1 cellular context compared by ENCODE assay signal in the genomic region with DNA sequence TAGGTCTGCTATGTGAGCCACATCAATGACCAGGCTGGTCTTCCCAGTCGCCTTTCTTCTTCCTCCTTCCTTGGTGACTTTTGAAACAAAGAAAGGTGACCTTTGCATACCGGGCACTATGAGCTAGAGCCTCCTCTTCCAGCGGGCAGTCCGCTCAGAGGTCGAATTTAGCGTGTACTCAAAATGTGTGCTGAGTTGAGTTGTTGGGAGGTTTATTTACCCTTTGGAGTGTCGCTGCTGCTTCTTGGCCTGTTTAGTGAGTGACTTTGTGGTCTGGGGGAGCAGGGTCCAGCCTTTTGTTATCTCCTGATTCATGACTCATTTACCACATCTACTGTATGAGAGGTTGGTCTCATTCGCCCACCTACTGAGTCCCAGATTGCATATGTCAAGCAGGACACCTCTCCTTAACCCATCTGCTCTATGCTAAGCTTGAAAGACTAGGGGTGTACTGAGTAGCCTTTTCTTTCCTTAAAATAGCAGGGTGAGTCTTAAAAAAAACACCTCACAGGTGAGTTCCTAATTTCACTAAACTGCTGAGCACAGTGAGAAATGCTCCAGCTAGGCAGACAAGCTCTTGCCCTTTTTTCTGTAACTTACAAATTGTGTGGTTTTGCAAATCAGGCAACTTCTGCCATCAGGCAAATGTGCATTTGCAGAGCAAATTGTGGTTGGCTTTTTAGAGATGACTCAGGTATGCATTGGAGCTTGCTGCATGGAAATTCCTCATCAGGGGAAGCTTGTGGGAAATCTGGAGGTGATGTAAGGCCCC.
TF ChIP-seq lines count a peak whose summit lies in the region.

No MANE protein-coding gene starts in this region.

TF ChIP-seq in HepG2, 621 proteins besides CTCF, POLR2A, EP300 and RAD21 (continued from another document and continues in another):
- TF ChIP-seq, protein P1, sequence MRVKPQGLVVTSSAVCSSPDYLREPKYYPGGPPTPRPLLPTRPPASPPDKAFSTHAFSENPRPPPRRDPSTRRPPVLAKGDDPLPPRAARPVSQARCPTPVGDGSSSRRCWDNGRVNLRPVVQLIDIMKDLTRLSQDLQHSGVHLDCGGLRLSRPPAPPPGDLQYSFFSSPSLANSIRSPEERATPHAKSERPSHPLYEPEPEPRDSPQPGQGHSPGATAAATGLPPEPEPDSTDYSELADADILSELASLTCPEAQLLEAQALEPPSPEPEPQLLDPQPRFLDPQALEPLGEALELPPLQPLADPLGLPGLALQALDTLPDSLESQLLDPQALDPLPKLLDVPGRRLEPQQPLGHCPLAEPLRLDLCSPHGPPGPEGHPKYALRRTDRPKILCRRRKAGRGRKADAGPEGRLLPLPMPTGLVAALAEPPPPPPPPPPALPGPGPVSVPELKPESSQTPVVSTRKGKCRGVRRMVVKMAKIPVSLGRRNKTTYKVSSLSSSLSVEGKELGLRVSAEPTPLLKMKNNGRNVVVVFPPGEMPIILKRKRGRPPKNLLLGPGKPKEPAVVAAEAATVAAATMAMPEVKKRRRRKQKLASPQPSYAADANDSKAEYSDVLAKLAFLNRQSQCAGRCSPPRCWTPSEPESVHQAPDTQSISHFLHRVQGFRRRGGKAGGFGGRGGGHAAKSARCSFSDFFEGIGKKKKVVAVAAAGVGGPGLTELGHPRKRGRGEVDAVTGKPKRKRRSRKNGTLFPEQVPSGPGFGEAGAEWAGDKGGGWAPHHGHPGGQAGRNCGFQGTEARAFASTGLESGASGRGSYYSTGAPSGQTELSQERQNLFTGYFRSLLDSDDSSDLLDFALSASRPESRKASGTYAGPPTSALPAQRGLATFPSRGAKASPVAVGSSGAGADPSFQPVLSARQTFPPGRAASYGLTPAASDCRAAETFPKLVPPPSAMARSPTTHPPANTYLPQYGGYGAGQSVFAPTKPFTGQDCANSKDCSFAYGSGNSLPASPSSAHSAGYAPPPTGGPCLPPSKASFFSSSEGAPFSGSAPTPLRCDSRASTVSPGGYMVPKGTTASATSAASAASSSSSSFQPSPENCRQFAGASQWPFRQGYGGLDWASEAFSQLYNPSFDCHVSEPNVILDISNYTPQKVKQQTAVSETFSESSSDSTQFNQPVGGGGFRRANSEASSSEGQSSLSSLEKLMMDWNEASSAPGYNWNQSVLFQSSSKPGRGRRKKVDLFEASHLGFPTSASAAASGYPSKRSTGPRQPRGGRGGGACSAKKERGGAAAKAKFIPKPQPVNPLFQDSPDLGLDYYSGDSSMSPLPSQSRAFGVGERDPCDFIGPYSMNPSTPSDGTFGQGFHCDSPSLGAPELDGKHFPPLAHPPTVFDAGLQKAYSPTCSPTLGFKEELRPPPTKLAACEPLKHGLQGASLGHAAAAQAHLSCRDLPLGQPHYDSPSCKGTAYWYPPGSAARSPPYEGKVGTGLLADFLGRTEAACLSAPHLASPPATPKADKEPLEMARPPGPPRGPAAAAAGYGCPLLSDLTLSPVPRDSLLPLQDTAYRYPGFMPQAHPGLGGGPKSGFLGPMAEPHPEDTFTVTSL (CRISPR knock-in tag; IDR thresholded peaks at IDR 0.05; ENCODE audit: borderline replicate concordance) = peak; percentile 88
- TF ChIP-seq KDM6A (CRISPR knock-in tag; IDR thresholded peaks at IDR 0.05; ENCODE audit: low read depth) (peak; percentile 65; the same call in 1 of the 2 replicates), SP4 (CRISPR knock-in tag; IDR thresholded peaks at IDR 0.05) (peak; percentile 44; the same call in 1 of the 2 replicates), YEATS2 (CRISPR knock-in tag; IDR thresholded peaks at IDR 0.05; ENCODE audit: borderline replicate concordance) (no peak), THAP11 (CRISPR knock-in tag; IDR thresholded peaks at IDR 0.05) (peak; percentile 46; the same call in 1 of the 2 replicates), ZNF720 (CRISPR knock-in tag; IDR thresholded peaks at IDR 0.05) (no peak), ZNF230 (CRISPR knock-in tag; IDR thresholded peaks at IDR 0.05) (peak; percentile 72; the same call in 1 of the 2 replicates), HNF4A (CRISPR knock-in tag; IDR thresholded peaks at IDR 0.05) (peak; percentile 95), ZNF326 (CRISPR knock-in tag; IDR thresholded peaks at IDR 0.05; ENCODE audit: borderline replicate concordance) (no peak), ZNF652 (CRISPR knock-in tag; IDR thresholded peaks at IDR 0.05; ENCODE audit: borderline replicate concordance, low read depth) (peak; percentile 63; the same call in 1 of the 2 replicates), ZMYM4 (CRISPR knock-in tag; IDR thresholded peaks at IDR 0.05) (peak; percentile 82), ZNF451 (CRISPR knock-in tag; IDR thresholded peaks at IDR 0.05) (peak; percentile 31; the same call in 1 of the 2 replicates), KDM2A (CRISPR knock-in tag; IDR thresholded peaks at IDR 0.05; ENCODE audit: borderline replicate concordance, low read depth) (0 out of 2 replicates have a peak, but pooled peaks have one; percentile 30), MYC (CRISPR knock-in tag; IDR thresholded peaks at IDR 0.05; ENCODE audit: borderline replicate concordance) (peak; percentile 25; the same call in 1 of the 2 replicates), STAT5B (CRISPR knock-in tag; IDR thresholded peaks at IDR 0.05) (no peak), ZNF3 (CRISPR knock-in tag; IDR thresholded peaks at IDR 0.05) (peak; percentile 37; the same call in 1 of the 2 replicates), GATAD1 (CRISPR knock-in tag; IDR thresholded peaks at IDR 0.05) (no peak; the same call in 1 of the 2 replicates)
- TF ChIP-seq, protein P2, sequence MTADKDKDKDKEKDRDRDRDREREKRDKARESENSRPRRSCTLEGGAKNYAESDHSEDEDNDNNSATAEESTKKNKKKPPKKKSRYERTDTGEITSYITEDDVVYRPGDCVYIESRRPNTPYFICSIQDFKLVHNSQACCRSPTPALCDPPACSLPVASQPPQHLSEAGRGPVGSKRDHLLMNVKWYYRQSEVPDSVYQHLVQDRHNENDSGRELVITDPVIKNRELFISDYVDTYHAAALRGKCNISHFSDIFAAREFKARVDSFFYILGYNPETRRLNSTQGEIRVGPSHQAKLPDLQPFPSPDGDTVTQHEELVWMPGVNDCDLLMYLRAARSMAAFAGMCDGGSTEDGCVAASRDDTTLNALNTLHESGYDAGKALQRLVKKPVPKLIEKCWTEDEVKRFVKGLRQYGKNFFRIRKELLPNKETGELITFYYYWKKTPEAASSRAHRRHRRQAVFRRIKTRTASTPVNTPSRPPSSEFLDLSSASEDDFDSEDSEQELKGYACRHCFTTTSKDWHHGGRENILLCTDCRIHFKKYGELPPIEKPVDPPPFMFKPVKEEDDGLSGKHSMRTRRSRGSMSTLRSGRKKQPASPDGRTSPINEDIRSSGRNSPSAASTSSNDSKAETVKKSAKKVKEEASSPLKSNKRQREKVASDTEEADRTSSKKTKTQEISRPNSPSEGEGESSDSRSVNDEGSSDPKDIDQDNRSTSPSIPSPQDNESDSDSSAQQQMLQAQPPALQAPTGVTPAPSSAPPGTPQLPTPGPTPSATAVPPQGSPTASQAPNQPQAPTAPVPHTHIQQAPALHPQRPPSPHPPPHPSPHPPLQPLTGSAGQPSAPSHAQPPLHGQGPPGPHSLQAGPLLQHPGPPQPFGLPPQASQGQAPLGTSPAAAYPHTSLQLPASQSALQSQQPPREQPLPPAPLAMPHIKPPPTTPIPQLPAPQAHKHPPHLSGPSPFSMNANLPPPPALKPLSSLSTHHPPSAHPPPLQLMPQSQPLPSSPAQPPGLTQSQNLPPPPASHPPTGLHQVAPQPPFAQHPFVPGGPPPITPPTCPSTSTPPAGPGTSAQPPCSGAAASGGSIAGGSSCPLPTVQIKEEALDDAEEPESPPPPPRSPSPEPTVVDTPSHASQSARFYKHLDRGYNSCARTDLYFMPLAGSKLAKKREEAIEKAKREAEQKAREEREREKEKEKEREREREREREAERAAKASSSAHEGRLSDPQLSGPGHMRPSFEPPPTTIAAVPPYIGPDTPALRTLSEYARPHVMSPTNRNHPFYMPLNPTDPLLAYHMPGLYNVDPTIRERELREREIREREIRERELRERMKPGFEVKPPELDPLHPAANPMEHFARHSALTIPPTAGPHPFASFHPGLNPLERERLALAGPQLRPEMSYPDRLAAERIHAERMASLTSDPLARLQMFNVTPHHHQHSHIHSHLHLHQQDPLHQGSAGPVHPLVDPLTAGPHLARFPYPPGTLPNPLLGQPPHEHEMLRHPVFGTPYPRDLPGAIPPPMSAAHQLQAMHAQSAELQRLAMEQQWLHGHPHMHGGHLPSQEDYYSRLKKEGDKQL (CRISPR knock-in tag; IDR thresholded peaks at IDR 0.05; ENCODE audit: low read depth) = peak; percentile 51; the same call in 1 of the 2 replicates
- TF ChIP-seq, protein P3, sequence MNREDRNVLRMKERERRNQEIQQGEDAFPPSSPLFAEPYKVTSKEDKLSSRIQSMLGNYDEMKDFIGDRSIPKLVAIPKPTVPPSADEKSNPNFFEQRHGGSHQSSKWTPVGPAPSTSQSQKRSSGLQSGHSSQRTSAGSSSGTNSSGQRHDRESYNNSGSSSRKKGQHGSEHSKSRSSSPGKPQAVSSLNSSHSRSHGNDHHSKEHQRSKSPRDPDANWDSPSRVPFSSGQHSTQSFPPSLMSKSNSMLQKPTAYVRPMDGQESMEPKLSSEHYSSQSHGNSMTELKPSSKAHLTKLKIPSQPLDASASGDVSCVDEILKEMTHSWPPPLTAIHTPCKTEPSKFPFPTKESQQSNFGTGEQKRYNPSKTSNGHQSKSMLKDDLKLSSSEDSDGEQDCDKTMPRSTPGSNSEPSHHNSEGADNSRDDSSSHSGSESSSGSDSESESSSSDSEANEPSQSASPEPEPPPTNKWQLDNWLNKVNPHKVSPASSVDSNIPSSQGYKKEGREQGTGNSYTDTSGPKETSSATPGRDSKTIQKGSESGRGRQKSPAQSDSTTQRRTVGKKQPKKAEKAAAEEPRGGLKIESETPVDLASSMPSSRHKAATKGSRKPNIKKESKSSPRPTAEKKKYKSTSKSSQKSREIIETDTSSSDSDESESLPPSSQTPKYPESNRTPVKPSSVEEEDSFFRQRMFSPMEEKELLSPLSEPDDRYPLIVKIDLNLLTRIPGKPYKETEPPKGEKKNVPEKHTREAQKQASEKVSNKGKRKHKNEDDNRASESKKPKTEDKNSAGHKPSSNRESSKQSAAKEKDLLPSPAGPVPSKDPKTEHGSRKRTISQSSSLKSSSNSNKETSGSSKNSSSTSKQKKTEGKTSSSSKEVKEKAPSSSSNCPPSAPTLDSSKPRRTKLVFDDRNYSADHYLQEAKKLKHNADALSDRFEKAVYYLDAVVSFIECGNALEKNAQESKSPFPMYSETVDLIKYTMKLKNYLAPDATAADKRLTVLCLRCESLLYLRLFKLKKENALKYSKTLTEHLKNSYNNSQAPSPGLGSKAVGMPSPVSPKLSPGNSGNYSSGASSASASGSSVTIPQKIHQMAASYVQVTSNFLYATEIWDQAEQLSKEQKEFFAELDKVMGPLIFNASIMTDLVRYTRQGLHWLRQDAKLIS (CRISPR knock-in tag; IDR thresholded peaks at IDR 0.05) = peak; percentile 63; the same call in 1 of the 2 replicates
- TF ChIP-seq, protein P4, sequence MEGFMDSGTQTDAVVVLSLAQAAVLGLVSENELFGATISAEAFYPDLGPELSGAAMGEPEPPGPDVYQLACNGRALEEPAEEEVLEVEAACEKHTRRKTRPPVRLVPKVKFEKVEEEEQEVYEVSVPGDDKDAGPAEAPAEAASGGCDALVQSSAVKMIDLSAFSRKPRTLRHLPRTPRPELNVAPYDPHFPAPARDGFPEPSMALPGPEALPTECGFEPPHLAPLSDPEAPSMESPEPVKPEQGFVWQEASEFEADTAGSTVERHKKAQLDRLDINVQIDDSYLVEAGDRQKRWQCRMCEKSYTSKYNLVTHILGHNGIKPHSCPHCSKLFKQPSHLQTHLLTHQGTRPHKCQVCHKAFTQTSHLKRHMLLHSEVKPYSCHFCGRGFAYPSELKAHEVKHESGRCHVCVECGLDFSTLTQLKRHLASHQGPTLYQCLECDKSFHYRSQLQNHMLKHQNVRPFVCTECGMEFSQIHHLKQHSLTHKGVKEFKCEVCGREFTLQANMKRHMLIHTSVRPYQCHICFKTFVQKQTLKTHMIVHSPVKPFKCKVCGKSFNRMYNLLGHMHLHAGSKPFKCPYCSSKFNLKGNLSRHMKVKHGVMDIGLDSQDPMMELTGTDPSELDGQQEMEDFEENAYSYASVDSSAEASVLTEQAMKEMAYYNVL (CRISPR knock-in tag; IDR thresholded peaks at IDR 0.05; ENCODE audit: borderline replicate concordance) = peak; percentile 52; the same call in 1 of the 2 replicates
- TF ChIP-seq, protein P5, sequence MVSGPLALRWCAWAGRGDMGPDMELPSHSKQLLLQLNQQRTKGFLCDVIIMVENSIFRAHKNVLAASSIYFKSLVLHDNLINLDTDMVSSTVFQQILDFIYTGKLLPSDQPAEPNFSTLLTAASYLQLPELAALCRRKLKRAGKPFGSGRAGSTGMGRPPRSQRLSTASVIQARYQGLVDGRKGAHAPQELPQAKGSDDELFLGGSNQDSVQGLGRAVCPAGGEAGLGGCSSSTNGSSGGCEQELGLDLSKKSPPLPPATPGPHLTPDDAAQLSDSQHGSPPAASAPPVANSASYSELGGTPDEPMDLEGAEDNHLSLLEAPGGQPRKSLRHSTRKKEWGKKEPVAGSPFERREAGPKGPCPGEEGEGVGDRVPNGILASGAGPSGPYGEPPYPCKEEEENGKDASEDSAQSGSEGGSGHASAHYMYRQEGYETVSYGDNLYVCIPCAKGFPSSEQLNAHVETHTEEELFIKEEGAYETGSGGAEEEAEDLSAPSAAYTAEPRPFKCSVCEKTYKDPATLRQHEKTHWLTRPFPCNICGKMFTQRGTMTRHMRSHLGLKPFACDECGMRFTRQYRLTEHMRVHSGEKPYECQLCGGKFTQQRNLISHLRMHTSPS (CRISPR knock-in tag; IDR thresholded peaks at IDR 0.05; ENCODE audit: low read depth) = no peak
- TF ChIP-seq, protein P6, sequence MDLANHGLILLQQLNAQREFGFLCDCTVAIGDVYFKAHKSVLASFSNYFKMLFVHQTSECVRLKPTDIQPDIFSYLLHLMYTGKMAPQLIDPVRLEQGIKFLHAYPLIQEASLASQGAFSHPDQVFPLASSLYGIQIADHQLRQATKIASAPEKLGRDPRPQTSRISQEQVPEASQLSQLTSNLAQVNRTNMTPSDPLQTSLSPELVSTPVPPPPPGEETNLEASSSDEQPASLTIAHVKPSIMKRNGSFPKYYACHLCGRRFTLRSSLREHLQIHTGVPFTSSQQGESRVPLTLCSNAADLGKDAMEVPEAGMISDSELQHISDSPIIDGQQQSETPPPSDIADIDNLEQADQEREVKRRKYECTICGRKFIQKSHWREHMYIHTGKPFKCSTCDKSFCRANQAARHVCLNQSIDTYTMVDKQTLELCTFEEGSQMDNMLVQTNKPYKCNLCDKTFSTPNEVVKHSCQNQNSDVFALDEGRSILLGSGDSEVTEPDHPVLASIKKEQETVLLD (CRISPR knock-in tag; IDR thresholded peaks at IDR 0.05; ENCODE audit: low read depth) = no peak
- TF ChIP-seq, protein P7, sequence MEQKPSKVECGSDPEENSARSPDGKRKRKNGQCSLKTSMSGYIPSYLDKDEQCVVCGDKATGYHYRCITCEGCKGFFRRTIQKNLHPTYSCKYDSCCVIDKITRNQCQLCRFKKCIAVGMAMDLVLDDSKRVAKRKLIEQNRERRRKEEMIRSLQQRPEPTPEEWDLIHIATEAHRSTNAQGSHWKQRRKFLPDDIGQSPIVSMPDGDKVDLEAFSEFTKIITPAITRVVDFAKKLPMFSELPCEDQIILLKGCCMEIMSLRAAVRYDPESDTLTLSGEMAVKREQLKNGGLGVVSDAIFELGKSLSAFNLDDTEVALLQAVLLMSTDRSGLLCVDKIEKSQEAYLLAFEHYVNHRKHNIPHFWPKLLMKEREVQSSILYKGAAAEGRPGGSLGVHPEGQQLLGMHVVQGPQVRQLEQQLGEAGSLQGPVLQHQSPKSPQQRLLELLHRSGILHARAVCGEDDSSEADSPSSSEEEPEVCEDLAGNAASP (CRISPR knock-in tag; IDR thresholded peaks at IDR 0.05; ENCODE audit: borderline replicate concordance) = peak; percentile 56; the same call in 1 of the 2 replicates
